Comparison of ENCODE assay signal across 10 cellular contexts in genomic region chr16:12547608-12547922, GRCh38.
A peak's percentile ranks its signal among the peaks of the same experiment; 100 is the strongest.
DNase-seq lines count a peak whose midpoint lies in the region; ATAC-seq and TF ChIP-seq lines count a peak whose summit lies in the region.
"Had no signal": no experiment of that assay in that cellular context is flagged by ENCODE, and none has a peak within 500 bp of the region (broad histone marks: within the 10 kb centered on the region; RNA-seq: fewer than 3 reads in every experiment).

No MANE protein-coding gene starts in this region.

- peaks cover 18% of the 10 kb centered on the region for H3K4me1 Mint-ChIP-seq in activated T-helper 17 cell treated with anti-CD3 and anti-CD28 coated beads, Interleukin-2, amount 50 U/mL, for 72 hours

- H3K27ac Mint-ChIP-seq in activated T-helper 17 cell treated with anti-CD3 and anti-CD28 coated beads, Interleukin-2, amount 50 U/mL, for 72 hours = peak overlapping the region; percentile 85

- WGBS in stomach, 5 donors = 54 to 93% (median 90%) methylated on average over 2 to 3 of the region's 3 CpGs

- no peak for TF ChIP-seq EP300 in stomach (IDR thresholded peaks at IDR 0.05)

- ATAC-seq in GM18867 (IDR thresholded peaks at IDR 0.05; ENCODE audit: unreplicated experiment) (peak; percentile 24), GM21423 (IDR thresholded peaks at IDR 0.05; ENCODE audit: unreplicated experiment) (peak; percentile 12), HG03095 (IDR thresholded peaks at IDR 0.05; ENCODE audit: unreplicated experiment) (peak; percentile 23)
- peak; percentile 2 for ATAC-seq in activated T-helper 17 cell treated with anti-CD3 and anti-CD28 coated beads, Interleukin-2, amount 50 U/mL, for 72 hours (replicated peaks)
- ATAC-seq: effector memory CD8-positive, alpha-beta T cell had no signal

- H3K27me3 ChIP-seq in stomach = no peaks in the 10 kb centered on the region
- H3K27me3 ChIP-seq: MG63 had no signal

- H3K9me3 Mint-ChIP-seq in activated T-helper 17 cell treated with anti-CD3 and anti-CD28 coated beads, Interleukin-2, amount 50 U/mL, for 72 hours = no peaks in the 10 kb centered on the region
- H3K9me3 Mint-ChIP-seq: activated T-cell treated with anti-CD3 and anti-CD28 coated beads, Interleukin-2, amount 50 U/mL, for 72 hours; effector memory CD8-positive, alpha-beta T cell had no signal

- peaks cover 16% of the 10 kb centered on the region for H3K36me3 Mint-ChIP-seq in activated T-helper 17 cell treated with anti-CD3 and anti-CD28 coated beads, Interleukin-2, amount 50 U/mL, for 72 hours (ENCODE audit: low read depth)

- no peaks in the 10 kb centered on the region for H3K9me3 ChIP-seq in stomach
- H3K9me3 ChIP-seq: MG63 had no signal

- H3K27me3 Mint-ChIP-seq in activated T-helper 17 cell treated with anti-CD3 and anti-CD28 coated beads, Interleukin-2, amount 50 U/mL, for 72 hours = no peaks in the 10 kb centered on the region
- H3K27me3 Mint-ChIP-seq: effector memory CD8-positive, alpha-beta T cell had no signal

- H3K4me1 ChIP-seq in stomach = no peaks in the 10 kb centered on the region

- H3K4me3 Mint-ChIP-seq in activated T-helper 17 cell treated with anti-CD3 and anti-CD28 coated beads, Interleukin-2, amount 50 U/mL, for 72 hours = peak overlapping the region; percentile 69
- H3K4me3 Mint-ChIP-seq: effector memory CD8-positive, alpha-beta T cell had no signal

- H3K4me3 ChIP-seq in stomach = no peak overlapping the region
- H3K4me3 ChIP-seq: MG63 had no signal

- H3K36me3 ChIP-seq in stomach = no peaks in the 10 kb centered on the region
- H3K36me3 ChIP-seq: MG63 had no signal

- no peak for TF ChIP-seq CTCF in stomach (IDR thresholded peaks at IDR 0.05)

- intact Hi-C loops in stomach (cut with DNase I; ENCODE audit: low total_unique reads) = no loop called here

- TF ChIP-seq POLR2A in stomach (IDR thresholded peaks at IDR 0.05) = no peak

- no peak overlapping the region for H3K27ac ChIP-seq in stomach

- no peak for DNase-seq in NCI-H1048 (lab: John Stamatoyannopoulos, UW)
- no peak for DNase-seq in stomach
- no peak for DNase-seq in NK-92 (lab: John Stamatoyannopoulos, UW; ENCODE audit: unreplicated experiment)
- DNase-seq: activated T-cell treated with anti-CD3 and anti-CD28 coated beads, Interleukin-2, amount 50 U/mL, for 72 hours; effector memory CD8-positive, alpha-beta T cell; MG63 had no signal
